22 cellular contexts compared by ENCODE assay signal in genomic region chr12:116722245-116722644, GRCh38. TPM values are rescaled to one million over a fixed set of nuclear protein-coding genes. Genes with fewer than 3 reads are reported as not detected.
DNase-seq lines count a peak whose midpoint lies in the region; ATAC-seq and TF ChIP-seq lines count a peak whose summit lies in the region.
"Had no signal": no experiment of that assay in that cellular context is flagged by ENCODE, and none has a peak within 500 bp of the region (broad histone marks: within the 10 kb centered on the region; RNA-seq: fewer than 3 reads in every experiment).

No MANE protein-coding gene starts in this region.

- no peak overlapping the region for H3K18ac ChIP-seq in mesenchymal stem cell (ENCODE audit: low read depth in 1 of 2, low read length in 2 of 2)

- no peak overlapping the region for H2BK5ac ChIP-seq in mesenchymal stem cell (ENCODE audit: low read depth, low read length, poor library complexity, severe bottlenecking)

- no peaks in the 10 kb centered on the region for H3F3A ChIP-seq in GM23338 (replicated peaks; ENCODE audit: low read depth)

- peaks cover 14% of the 10 kb centered on the region for H3K4me1 Mint-ChIP-seq in activated naive CD4-positive, alpha-beta T cell treated with anti-CD3 and anti-CD28 coated beads for 36 hours (ENCODE audit: low read depth)
- H3K4me1 Mint-ChIP-seq in activated naive CD4-positive, alpha-beta T cell treated with anti-CD3 and anti-CD28 coated beads, Interleukin-2, amount 10 ng/mL, durations not matched to agents 7 days and 5 days: peaks cover 3% of the 10 kb centered on the region
- H3K4me1 Mint-ChIP-seq in GM23338 (peaks cover 26% of the 10 kb centered on the region), nephron progenitor cell (peaks cover 82% of the 10 kb centered on the region)
- peaks cover 15% of the 10 kb centered on the region for H3K4me1 Mint-ChIP-seq in activated T-helper 17 cell treated with anti-CD3 and anti-CD28 coated beads, Interleukin-2, amount 50 U/mL, for 72 hours

- H3K4me3 ChIP-seq in GM23338 (no peak overlapping the region), mesenchymal stem cell (ENCODE audit: insufficient read depth in 1 of 2, low read depth in 1 of 2, low read length in 2 of 2) (no peak overlapping the region)
- H3K4me3 ChIP-seq: BLaER1 had no signal

- peaks cover 28% of the 10 kb centered on the region for H3K79me2 ChIP-seq in GM23338 (replicated peaks; ENCODE audit: insufficient read depth)

- H3K27me3 Mint-ChIP-seq in activated naive CD4-positive, alpha-beta T cell treated with anti-CD3 and anti-CD28 coated beads for 36 hours (ENCODE audit: low read depth): no peaks in the 10 kb centered on the region
- H3K27me3 Mint-ChIP-seq in activated naive CD4-positive, alpha-beta T cell treated with anti-CD3 and anti-CD28 coated beads, Interleukin-2, amount 10 ng/mL, durations not matched to agents 7 days and 5 days: no peaks in the 10 kb centered on the region
- no peaks in the 10 kb centered on the region for H3K27me3 Mint-ChIP-seq in GM23338 (ENCODE audit: insufficient read depth, low read depth, poor library complexity)
- no peaks in the 10 kb centered on the region for H3K27me3 Mint-ChIP-seq in activated T-helper 17 cell treated with anti-CD3 and anti-CD28 coated beads, Interleukin-2, amount 50 U/mL, for 72 hours
- H3K27me3 Mint-ChIP-seq in nephron progenitor cell (ENCODE audit: low read depth, poor library complexity): no peaks in the 10 kb centered on the region
- H3K27me3 Mint-ChIP-seq: CD4-positive, alpha-beta memory T cell had no signal

- H3K4me2 ChIP-seq in GM23338: no peak overlapping the region
- no peak overlapping the region for H3K4me2 ChIP-seq in mesenchymal stem cell (ENCODE audit: low read length, poor library complexity, severe bottlenecking)
- H3K4me2 ChIP-seq: BLaER1 had no signal

- no peaks in the 10 kb centered on the region for H3K9me3 Mint-ChIP-seq in activated naive CD4-positive, alpha-beta T cell treated with anti-CD3 and anti-CD28 coated beads for 36 hours
- H3K9me3 Mint-ChIP-seq in activated naive CD4-positive, alpha-beta T cell treated with anti-CD3 and anti-CD28 coated beads, Interleukin-2, amount 10 ng/mL, durations not matched to agents 7 days and 5 days: no peaks in the 10 kb centered on the region
- H3K9me3 Mint-ChIP-seq in GM23338 (no peaks in the 10 kb centered on the region), nephron progenitor cell (no peaks in the 10 kb centered on the region)
- H3K9me3 Mint-ChIP-seq in activated T-helper 17 cell treated with anti-CD3 and anti-CD28 coated beads, Interleukin-2, amount 50 U/mL, for 72 hours: no peaks in the 10 kb centered on the region
- H3K9me3 Mint-ChIP-seq: CD4-positive, alpha-beta memory T cell; HFFc6 had no signal

- H3K4ac ChIP-seq in mesenchymal stem cell (ENCODE audit: low read depth in 1 of 2, low read length in 2 of 2): no peak overlapping the region

- peaks cover 9% of the 10 kb centered on the region for H3K36me3 Mint-ChIP-seq in activated naive CD4-positive, alpha-beta T cell treated with anti-CD3 and anti-CD28 coated beads for 36 hours (ENCODE audit: low read depth)
- H3K36me3 Mint-ChIP-seq in activated naive CD4-positive, alpha-beta T cell treated with anti-CD3 and anti-CD28 coated beads, Interleukin-2, amount 10 ng/mL, durations not matched to agents 7 days and 5 days: peaks cover 19% of the 10 kb centered on the region
- H3K36me3 Mint-ChIP-seq in GM23338 (ENCODE audit: low read depth) (peaks cover 5% of the 10 kb centered on the region; the same call in 2 of the 3 replicates), nephron progenitor cell (ENCODE audit: low read depth) (peaks cover 8% of the 10 kb centered on the region)
- peaks cover 61% of the 10 kb centered on the region for H3K36me3 Mint-ChIP-seq in activated T-helper 17 cell treated with anti-CD3 and anti-CD28 coated beads, Interleukin-2, amount 50 U/mL, for 72 hours (ENCODE audit: low read depth)

- H2AK5ac ChIP-seq in mesenchymal stem cell (ENCODE audit: low read length, severe bottlenecking): no peak overlapping the region

- H3K9me2 ChIP-seq in GM23338 (ENCODE audit: insufficient read depth): no peaks in the 10 kb centered on the region

- H2BK12ac ChIP-seq in mesenchymal stem cell (ENCODE audit: low read length in 2 of 2): no peak overlapping the region

- no peak for DNase-seq in activated naive CD4-positive, alpha-beta T cell treated with anti-CD3 and anti-CD28 coated beads for 36 hours
- no peak for DNase-seq in activated naive CD4-positive, alpha-beta T cell treated with anti-CD3 and anti-CD28 coated beads, Interleukin-2, amount 10 ng/mL, durations not matched to agents 7 days and 5 days
- DNase-seq in GM23338 (ENCODE audit: low spot score): no peak
- DNase-seq in nephron progenitor cell: no peak
- no peak for DNase-seq in mesenchymal stem cell
- no peak for DNase-seq in NCI-H1436 treated with DMSO at 0.1 percent for 48 hours (lab: John Stamatoyannopoulos, UW)
- DNase-seq: Calu3; CD4-positive, alpha-beta memory T cell; EL; HFFc6; KBM-7; MV-4-11; NCI-H187; NCI-H2107; NCI-H510A; NCI-H748 treated with DMSO at 0.1 percent for 48 hours; NK-92 treated with Interleukin-12 subunit alpha and Interleukin-12 subunit beta, amount 100 ng/mL, for 24 hours; OCI-M1; Right ventricle myocardium superior had no signal

- H3K4me1 ChIP-seq in GM23338 (ENCODE audit: insufficient read depth) (peaks cover 31% of the 10 kb centered on the region), mesenchymal stem cell (ENCODE audit: control insufficient read depth, insufficient read depth, low read depth, low read length) (peaks cover 14% of the 10 kb centered on the region)

- H3K36me3 ChIP-seq in GM23338 (ENCODE audit: insufficient read depth) (no peaks in the 10 kb centered on the region), mesenchymal stem cell (ENCODE audit: control insufficient read depth in 1 of 2, insufficient read depth in 2 of 2, low read depth in 1 of 2, low read length in 2 of 2) (peaks cover 11 to 41% of the 10 kb centered on the region in 2 experiments)

- ATAC-seq in GM23338 (no peak), GM21367 (IDR thresholded peaks at IDR 0.05; ENCODE audit: unreplicated experiment) (no peak)
- ATAC-seq in activated T-helper 17 cell treated with anti-CD3 and anti-CD28 coated beads, Interleukin-2, amount 50 U/mL, for 72 hours (replicated peaks): no peak

- H2AFZ ChIP-seq in GM23338: no peak overlapping the region
- no peak overlapping the region for H2AFZ ChIP-seq in mesenchymal stem cell (ENCODE audit: low read depth, low read length)

- TF ChIP-seq CTCF in GM23338 (conservative IDR thresholded peaks at IDR 0.05; ENCODE audit: low read depth in 2 of 2) (no peak), nephron progenitor cell (IDR thresholded peaks at IDR 0.05) (no peak)

- H4K20me1 ChIP-seq in GM23338 (replicated peaks; ENCODE audit: insufficient read depth): peaks cover 12% of the 10 kb centered on the region

- no peak overlapping the region for H3K23ac ChIP-seq in mesenchymal stem cell (ENCODE audit: low read length in 2 of 2)

- no peaks in the 10 kb centered on the region for H3K9me3 ChIP-seq in mesenchymal stem cell (ENCODE audit: control insufficient read depth, low read length)
- H3K9me3 ChIP-seq: BLaER1 had no signal

- no peak overlapping the region for H2BK15ac ChIP-seq in mesenchymal stem cell (ENCODE audit: low read depth, poor library complexity, severe bottlenecking)

- intact Hi-C loops in activated naive CD4-positive, alpha-beta T cell treated with anti-CD3 and anti-CD28 coated beads for 36 hours (cut with micrococcal nuclease): no loop called here

- no peak overlapping the region for H4K91ac ChIP-seq in mesenchymal stem cell (ENCODE audit: low read length)

- CTCF ChIA-PET in activated naive CD4-positive, alpha-beta T cell treated with anti-CD3 and anti-CD28 coated beads for 36 hours (lab: Charles Lee): interaction anchor here (0.7 to 1.2 kb wide), 4 partner anchors 11 to 37 kb away, joined by 3 to 6 read pairs (median 4); no protein-coding TSS in a partner anchor
- CTCF ChIA-PET in activated naive CD4-positive, alpha-beta T cell treated with anti-CD3 and anti-CD28 coated beads, Interleukin-2, amount 10 ng/mL, durations not matched to agents 7 days and 5 days (lab: Charles Lee): interaction anchor here (2.4 to 2.7 kb wide), 2 partner anchors 13 to 19 kb away, joined by 8 to 11 read pairs; no protein-coding TSS in a partner anchor

- no peak overlapping the region for H3K9ac ChIP-seq in mesenchymal stem cell (ENCODE audit: low read length)
- H3K9ac ChIP-seq: BLaER1 had no signal

- peaks cover 25% of the 10 kb centered on the region for H3K79me1 ChIP-seq in mesenchymal stem cell (replicated peaks; ENCODE audit: low read length, poor library complexity, severe bottlenecking)

- no peak overlapping the region for H4K8ac ChIP-seq in mesenchymal stem cell (ENCODE audit: low read length)

- H2BK120ac ChIP-seq in mesenchymal stem cell (ENCODE audit: low read depth, low read length): no peak overlapping the region

- no peak overlapping the region for H3K4me3 Mint-ChIP-seq in activated naive CD4-positive, alpha-beta T cell treated with anti-CD3 and anti-CD28 coated beads for 36 hours
- no peak overlapping the region for H3K4me3 Mint-ChIP-seq in activated naive CD4-positive, alpha-beta T cell treated with anti-CD3 and anti-CD28 coated beads, Interleukin-2, amount 10 ng/mL, durations not matched to agents 7 days and 5 days
- H3K4me3 Mint-ChIP-seq in GM23338 (no peak overlapping the region), nephron progenitor cell (peak overlapping the region; percentile 20)
- no peak overlapping the region for H3K4me3 Mint-ChIP-seq in activated T-helper 17 cell treated with anti-CD3 and anti-CD28 coated beads, Interleukin-2, amount 50 U/mL, for 72 hours
- H3K4me3 Mint-ChIP-seq: CD4-positive, alpha-beta memory T cell; HFFc6 had no signal

- no peak overlapping the region for H3K14ac ChIP-seq in mesenchymal stem cell (ENCODE audit: low read length in 2 of 2)

- H3K27ac Mint-ChIP-seq in activated naive CD4-positive, alpha-beta T cell treated with anti-CD3 and anti-CD28 coated beads for 36 hours: peak overlapping the region; percentile 33
- H3K27ac Mint-ChIP-seq in activated naive CD4-positive, alpha-beta T cell treated with anti-CD3 and anti-CD28 coated beads, Interleukin-2, amount 10 ng/mL, durations not matched to agents 7 days and 5 days: no peak overlapping the region
- H3K27ac Mint-ChIP-seq in GM23338 (no peak overlapping the region), nephron progenitor cell (peak overlapping the region; percentile 5)
- peak overlapping the region; percentile 30 for H3K27ac Mint-ChIP-seq in activated T-helper 17 cell treated with anti-CD3 and anti-CD28 coated beads, Interleukin-2, amount 50 U/mL, for 72 hours
- H3K27ac Mint-ChIP-seq: HFFc6 had no signal

- H3K27me3 ChIP-seq in GM23338 (ENCODE audit: insufficient read depth) (no peaks in the 10 kb centered on the region), mesenchymal stem cell (ENCODE audit: control insufficient read depth in 1 of 2, insufficient read depth in 1 of 2, low read length in 2 of 2) (no peaks in the 10 kb centered on the region)
- H3K27me3 ChIP-seq: BLaER1 had no signal

- H3K27ac ChIP-seq in GM23338 (ENCODE audit: low read depth) (0 out of 2 replicates have a peak overlapping the region, but pooled peaks have one; percentile 29), mesenchymal stem cell (ENCODE audit: low read length, poor library complexity, severe bottlenecking) (no peak overlapping the region)
- H3K27ac ChIP-seq: BLaER1 had no signal

RNA-seq across cellular contexts. Expression of gene SPRING1, which starts 15.6 kb away (rescaled TPM):
- 10 to 100 TPM; 14.8 to 16.9 TPM for total RNA-seq in activated naive CD4-positive, alpha-beta T cell treated with anti-CD3 and anti-CD28 coated beads for 36 hours
- total RNA-seq in GM23338 (2014; rRNA removed; shearing (Covaris generic)): 51.3 and 57.1 TPM in 2 replicates
- polyA plus RNA-seq in GM23338 (2016; fragmentation: Nextera tagmentation; extraction: Ambion mirVana): 6.6 and 8.2 TPM in 2 replicates
- 10 to 100 TPM; 17.9 to 32.8 TPM for total RNA-seq in activated T-helper 17 cell treated with anti-CD3 and anti-CD28 coated beads, Interleukin-2, amount 50 U/mL, for 72 hours
- polyA plus RNA-seq in mesenchymal stem cell (2013, experiment 1 of 2): 24.9 TPM
- polyA plus RNA-seq in mesenchymal stem cell (2013, experiment 2 of 2): 25.8 TPM

RNA-seq across cellular contexts. Expression of gene RNFT2, which starts 15.9 kb away (rescaled TPM):
- 10 to 100 TPM; 13.0 to 15.8 TPM for total RNA-seq in activated naive CD4-positive, alpha-beta T cell treated with anti-CD3 and anti-CD28 coated beads for 36 hours
- total RNA-seq in GM23338 (2014; rRNA removed; shearing (Covaris generic)): 19.7 and 22.9 TPM in 2 replicates
- polyA plus RNA-seq in GM23338 (2016; fragmentation: Nextera tagmentation; extraction: Ambion mirVana): 19.3 and 21.5 TPM in 2 replicates
- total RNA-seq in activated T-helper 17 cell treated with anti-CD3 and anti-CD28 coated beads, Interleukin-2, amount 50 U/mL, for 72 hours: 10 to 100 TPM; 12.3 to 23.6 TPM
- polyA plus RNA-seq in mesenchymal stem cell (2013, experiment 1 of 2): 1.2 TPM
- 1.1 TPM for polyA plus RNA-seq in mesenchymal stem cell (2013, experiment 2 of 2)

Comparison
In these comparisons a context has a peak if more than half of its experiments do, and no peak if none do; other contexts are left out.
1. H3K27ac Mint-ChIP-seq: peak in activated naive CD4-positive, alpha-beta T cell treated with anti-CD3 and anti-CD28 coated beads for 36 hours (single experiment), activated T-helper 17 cell treated with anti-CD3 and anti-CD28 coated beads, Interleukin-2, amount 50 U/mL, for 72 hours (single experiment) and nephron progenitor cell (single experiment); none in activated naive CD4-positive, alpha-beta T cell treated with anti-CD3 and anti-CD28 coated beads, Interleukin-2, amount 10 ng/mL, durations not matched to agents 7 days and 5 days (single experiment) and GM23338 (single experiment).